9 cellular contexts compared by ENCODE assay signal in the genomic region with DNA sequence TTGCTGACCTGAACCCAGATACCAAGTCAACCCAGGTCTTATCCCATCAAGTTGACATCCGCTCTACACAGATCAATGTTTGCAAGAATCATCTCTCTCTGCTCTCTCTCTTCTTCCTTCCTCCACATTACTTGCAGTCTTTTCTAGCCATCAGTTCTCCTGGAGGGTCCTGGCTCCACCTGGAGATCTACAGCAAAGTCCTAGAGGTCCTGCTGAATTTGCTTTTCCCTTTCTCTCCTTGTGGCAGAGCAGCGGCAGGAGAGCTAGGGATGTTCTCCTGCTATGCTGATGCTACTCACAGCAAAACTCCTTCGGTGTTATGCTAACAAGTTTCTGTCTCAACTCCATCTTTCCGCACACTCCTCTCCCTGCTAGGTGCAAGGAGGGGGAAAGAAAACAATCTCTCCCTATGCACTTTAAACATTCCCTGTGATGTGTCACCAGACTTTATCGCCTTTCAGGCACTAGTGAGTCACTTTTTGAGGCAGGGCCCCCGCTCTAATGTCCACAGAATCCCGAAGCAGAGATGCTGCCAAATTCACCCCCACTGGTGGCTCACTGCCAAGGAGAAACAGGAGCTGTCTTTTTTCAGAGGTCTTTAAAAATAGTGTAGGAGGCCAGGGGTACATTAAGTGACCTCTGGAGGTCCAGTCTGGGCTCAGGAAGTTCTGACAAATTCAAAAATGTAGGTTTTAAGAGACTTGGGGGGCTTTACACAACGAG.
DNase-seq lines count a peak whose midpoint lies in the region; ATAC-seq, FAIRE-seq and TF ChIP-seq lines count a peak whose summit lies in the region.
"Had no signal": no experiment of that assay in that cellular context is flagged by ENCODE, and none has a peak within 500 bp of the region (broad histone marks: within the 10 kb centered on the region; RNA-seq: fewer than 3 reads in every experiment).

No MANE protein-coding gene starts in this region.

- TF ChIP-seq CTCF in left ventricle myocardium inferior (IDR thresholded peaks at IDR 0.05; ENCODE audit: borderline replicate concordance), result no peak

- peak overlapping the region; percentile 3 for H3K4me3 ChIP-seq in left ventricle myocardium inferior
- no peak overlapping the region for H3K4me3 ChIP-seq in skeletal muscle tissue (ENCODE audit: low read length in 3 of 3)

- H3K27me3 ChIP-seq in left ventricle myocardium inferior (ENCODE audit: low read depth) (no peaks in the 10 kb centered on the region), skeletal muscle tissue (ENCODE audit: control insufficient read depth in 3 of 3, insufficient read depth in 3 of 3, low read length in 3 of 3) (no peaks in the 10 kb centered on the region)

- intact Hi-C loops in left ventricle myocardium inferior (cut with micrococcal nuclease), result no loop called here

- no peak for TF ChIP-seq POLR2A in H54 (IDR thresholded peaks at IDR 0.05; ENCODE audit: low read depth, low read length)

- no peak overlapping the region for H3K9ac ChIP-seq in skeletal muscle tissue (ENCODE audit: low read depth in 1 of 3, low read length in 3 of 3)

- H3K27ac ChIP-seq in left ventricle myocardium inferior (replicated peaks) (peak overlapping the region; percentile 95), skeletal muscle tissue (ENCODE audit: low read depth, low read length) (peak overlapping the region; percentile 84)

- H3K9me3 ChIP-seq in left ventricle myocardium inferior (replicated peaks), result no peaks in the 10 kb centered on the region
- no peaks in the 10 kb centered on the region for H3K9me3 ChIP-seq in skeletal muscle tissue (ENCODE audit: control insufficient read depth in 3 of 3, low read length in 3 of 3)

- peak; percentile 91 for FAIRE-seq in H54 (lab: Jason Lieb, UNC)

- peak; percentile 82 for DNase-seq in H54 (ENCODE audit: insufficient read length, low spot score)
- DNase-seq in amniotic epithelial cell (ENCODE audit: low read depth), result peak; percentile 77
- DNase-seq in left ventricle myocardium inferior, result peak; percentile 59
- no peak for DNase-seq in NCI-H510A (lab: John Stamatoyannopoulos, UW)
- DNase-seq in activated CD4-positive, alpha-beta T cell treated with anti-CD3 and anti-CD28 coated beads for 4 hours, result no peak
- DNase-seq: NCI-H187 treated with DMSO at 0.1 percent for 48 hours had no signal

- H3K36me3 ChIP-seq in left ventricle myocardium inferior (no peaks in the 10 kb centered on the region), skeletal muscle tissue (ENCODE audit: control insufficient read depth in 3 of 3, insufficient read depth in 3 of 3, low read length in 3 of 3) (no peaks in the 10 kb centered on the region)

- no peak for ATAC-seq in HG03095 (IDR thresholded peaks at IDR 0.05; ENCODE audit: unreplicated experiment)
- no peak for ATAC-seq in HG02840 (IDR thresholded peaks at IDR 0.05; ENCODE audit: low FRiP score, unreplicated experiment)

- H3K4me1 ChIP-seq in left ventricle myocardium inferior (peaks cover 46% of the 10 kb centered on the region), skeletal muscle tissue (ENCODE audit: control insufficient read depth in 3 of 3, insufficient read depth in 3 of 3, low read length in 3 of 3) (peaks cover 43 to 55% (median 53%) of the 10 kb centered on the region in 3 donors)

Comparison
In these comparisons a context has a peak if more than half of its experiments do, and no peak if none do; other contexts are left out.
1. DNase-seq: peak in H54 (single experiment), amniotic epithelial cell (single experiment) and left ventricle myocardium inferior (single experiment); none in NCI-H510A (single experiment) and activated CD4-positive, alpha-beta T cell treated with anti-CD3 and anti-CD28 coated beads for 4 hours (0 of 2).